ENCODE assay signal across 16 cellular contexts in genomic region chr15:91887921-91888373, GRCh38. TPM values are rescaled to one million over a fixed set of nuclear protein-coding genes. Genes with fewer than 3 reads are reported as not detected.
DNase-seq lines count a peak whose midpoint lies in the region; ATAC-seq and TF ChIP-seq lines count a peak whose summit lies in the region.
"Had no signal": no experiment of that assay in that cellular context is flagged by ENCODE, and none has a peak within 500 bp of the region (broad histone marks: within the 10 kb centered on the region; RNA-seq: fewer than 3 reads in every experiment).

No MANE protein-coding gene starts in this region.

- no peak overlapping the region for H3K4me3 Mint-ChIP-seq in stimulated activated naive CD8-positive, alpha-beta T cell treated with anti-CD3 and anti-CD28 coated beads, Interleukin-15, amount 100 ng/mL, for 72 hours
- H3K4me3 Mint-ChIP-seq: activated B cell treated with CpG ODN at 0.5 μM for 24 hours; activated CD8-positive, alpha-beta T cell treated with anti-CD3 and anti-CD28 coated beads for 36 hours; activated T-helper 1 cell treated with anti-CD3 and anti-CD28 coated beads, Interleukin-12 subunit alpha, Interleukin-12 subunit beta, Interleukin-2, Interleukin-4 antibody, amounts not matched to agents 30 ng/mL and 10 ng/mL and 1 ng/mL, durations not matched to agents 14 hours and 24 hours and 36 hours; CD8-positive, alpha-beta memory T cell had no signal

- H3K27me3 Mint-ChIP-seq in stimulated activated naive CD8-positive, alpha-beta T cell treated with anti-CD3 and anti-CD28 coated beads, Interleukin-15, amount 100 ng/mL, for 72 hours = no peaks in the 10 kb centered on the region
- H3K27me3 Mint-ChIP-seq: activated B cell treated with CpG ODN at 0.5 μM for 24 hours; activated CD8-positive, alpha-beta T cell treated with anti-CD3 and anti-CD28 coated beads for 36 hours; CD8-positive, alpha-beta memory T cell had no signal

- no peak for ATAC-seq in stimulated activated naive CD8-positive, alpha-beta T cell treated with anti-CD3 and anti-CD28 coated beads, Interleukin-15, amount 100 ng/mL, for 72 hours
- ATAC-seq in lower lobe of right lung = no peak
- ATAC-seq: activated CD8-positive, alpha-beta T cell treated with anti-CD3 and anti-CD28 coated beads for 36 hours; right lobe of liver had no signal

- no peaks in the 10 kb centered on the region for H3K9me3 Mint-ChIP-seq in stimulated activated naive CD8-positive, alpha-beta T cell treated with anti-CD3 and anti-CD28 coated beads, Interleukin-15, amount 100 ng/mL, for 72 hours
- H3K9me3 Mint-ChIP-seq: activated B cell treated with CpG ODN at 0.5 μM for 24 hours; activated CD8-positive, alpha-beta T cell treated with anti-CD3 and anti-CD28 coated beads for 36 hours; CD8-positive, alpha-beta memory T cell had no signal

- no peaks in the 10 kb centered on the region for H3K36me3 ChIP-seq in HAP-1 (replicated peaks)
- no peaks in the 10 kb centered on the region for H3K36me3 ChIP-seq in lower lobe of right lung
- H3K36me3 ChIP-seq: right lobe of liver, SJSA1 had no signal

- intact Hi-C loops in lower lobe of right lung (cut with DNase I) = no loop called here

- in situ Hi-C loops in HAP-1 (cut with MboI; ENCODE audit: low sequenced_read_pairs) = no loop called here

- no peak overlapping the region for H3K27ac Mint-ChIP-seq in stimulated activated naive CD8-positive, alpha-beta T cell treated with anti-CD3 and anti-CD28 coated beads, Interleukin-15, amount 100 ng/mL, for 72 hours
- H3K27ac Mint-ChIP-seq: activated B cell treated with CpG ODN at 0.5 μM for 24 hours; activated CD8-positive, alpha-beta T cell treated with anti-CD3 and anti-CD28 coated beads for 36 hours; activated T-helper 1 cell treated with anti-CD3 and anti-CD28 coated beads, Interleukin-12 subunit alpha, Interleukin-12 subunit beta, Interleukin-2, Interleukin-4 antibody, amounts not matched to agents 30 ng/mL and 10 ng/mL and 1 ng/mL, durations not matched to agents 14 hours and 24 hours and 36 hours had no signal

- TF ChIP-seq CTCF in lower lobe of right lung (IDR thresholded peaks at IDR 0.05) = no peak

- peak overlapping the region; percentile 94 for H3K27ac ChIP-seq in cingulate gyrus (ENCODE audit: low read depth, low read length)
- peak overlapping the region; percentile 96 for H3K27ac ChIP-seq in layer of hippocampus (ENCODE audit: low read depth, low read length)
- H3K27ac ChIP-seq in lower lobe of right lung = no peak overlapping the region
- H3K27ac ChIP-seq: right lobe of liver, SJSA1 had no signal

- H3K4me3 ChIP-seq in HAP-1 (no peak overlapping the region), lower lobe of right lung (no peak overlapping the region)
- H3K4me3 ChIP-seq: right lobe of liver, SJSA1 had no signal

- H3K9me3 ChIP-seq in HAP-1 = no peaks in the 10 kb centered on the region
- no peaks in the 10 kb centered on the region for H3K9me3 ChIP-seq in lower lobe of right lung
- H3K9me3 ChIP-seq: right lobe of liver, SJSA1 had no signal

- H3K27me3 ChIP-seq in layer of hippocampus (ENCODE audit: control insufficient read depth, insufficient read depth, low read length) (no peaks in the 10 kb centered on the region), HAP-1 (ENCODE audit: low read depth) (no peaks in the 10 kb centered on the region), lower lobe of right lung (ENCODE audit: low read depth) (no peaks in the 10 kb centered on the region)
- H3K27me3 ChIP-seq: right lobe of liver, SJSA1 had no signal

- DNase-seq in AG08395 (ENCODE audit: low spot score) (peak; percentile 13), NCI-H446 (lab: John Stamatoyannopoulos, UW) (peak; percentile 33 to 63), HAP-1 (ENCODE audit: low spot score in 2 of 2) (no peak), lower lobe of right lung (no peak), NCI-H1694 treated with DMSO at 0.1 percent for 48 hours (lab: John Stamatoyannopoulos, UW) (no peak)
- no peak for DNase-seq in stimulated activated naive CD8-positive, alpha-beta T cell treated with anti-CD3 and anti-CD28 coated beads, Interleukin-15, amount 100 ng/mL, for 72 hours
- DNase-seq: activated B cell treated with CpG ODN at 0.5 μM for 24 hours; activated CD8-positive, alpha-beta T cell treated with anti-CD3 and anti-CD28 coated beads for 36 hours; CD8-positive, alpha-beta memory T cell; NCI-H187 treated with DMSO at 0.1 percent for 48 hours; NCI-H510A treated with DMSO at 0.1 percent for 48 hours; right lobe of liver had no signal

- peaks cover 15% of the 10 kb centered on the region for H3K4me1 Mint-ChIP-seq in stimulated activated naive CD8-positive, alpha-beta T cell treated with anti-CD3 and anti-CD28 coated beads, Interleukin-15, amount 100 ng/mL, for 72 hours
- H3K4me1 Mint-ChIP-seq: activated B cell treated with CpG ODN at 0.5 μM for 24 hours had no signal

- H3K4me1 ChIP-seq in HAP-1 = no peaks in the 10 kb centered on the region
- H3K4me1 ChIP-seq in lower lobe of right lung = peaks cover 23% of the 10 kb centered on the region
- H3K4me1 ChIP-seq: right lobe of liver, SJSA1 had no signal

RNA-seq across cellular contexts. Expression of gene SLCO3A1, which starts 34.4 kb away (rescaled TPM):
- 42.5 TPM for total RNA-seq in lower lobe of right lung
- total RNA-seq: SJSA1 had no signal

Comparison
In these comparisons a context has a peak if more than half of its experiments do, and no peak if none do; other contexts are left out.
1. DNase-seq: peak in AG08395 (single experiment) and NCI-H446 (2 of 2); none in HAP-1 (0 of 2), stimulated activated naive CD8-positive, alpha-beta T cell treated with anti-CD3 and anti-CD28 coated beads, Interleukin-15, amount 100 ng/mL, for 72 hours (0 of 2), lower lobe of right lung (single experiment) and NCI-H1694 treated with DMSO at 0.1 percent for 48 hours (single experiment).